ENCODE assay signal across 18 cellular contexts in genomic region chr10:3729397-3729796, GRCh38. TPM values are rescaled to one million over a fixed set of nuclear protein-coding genes. Genes with fewer than 3 reads are reported as not detected.
A peak's percentile ranks its signal among the peaks of the same experiment; 100 is the strongest.
DNase-seq lines count a peak whose midpoint lies in the region; TF ChIP-seq lines count a peak whose summit lies in the region.
"Had no signal": no experiment of that assay in that cellular context is flagged by ENCODE, and none has a peak within 500 bp of the region (broad histone marks: within the 10 kb centered on the region; RNA-seq: fewer than 3 reads in every experiment).

No MANE protein-coding gene starts in this region.

- DNase-seq in AG10803 (ENCODE audit: low read depth) (peak; percentile 44), M059J (ENCODE audit: low read depth) (peak; percentile 80), astrocyte of the hippocampus (ENCODE audit: low read depth, low spot score) (peak; percentile 67), islet precursor cell (peak; percentile 74), dermis blood vessel endothelial cell (no peak), NCI-H1092 (lab: John Stamatoyannopoulos, UW) (no peak), GM19240 (ENCODE audit: insufficient read length, low spot score) (no peak), NCI-H2081 treated with DMSO at 0.1 percent for 48 hours (lab: John Stamatoyannopoulos, UW) (no peak)
- DNase-seq: amniotic stem cell; Caco-2; esophagus squamous epithelium; GDM1; hypothalamus; mucosa of descending colon; NCI-H1436; stimulated activated naive CD4-positive, alpha-beta T cell; T-cell had no signal

- no peak overlapping the region for H3K4me3 ChIP-seq in AG10803 (ENCODE audit: low read length)
- H3K4me3 ChIP-seq: esophagus squamous epithelium, mucosa of descending colon, smooth muscle cell had no signal

- TF ChIP-seq CTCF in AG10803 (conservative IDR thresholded peaks at IDR 0.05; ENCODE audit: low read length): no peak

RNA-seq across cellular contexts. Expression of gene KLF6, which starts 55.6 kb away (rescaled TPM):
- total RNA-seq in M059J (2014; rRNA removed; shearing (Covaris generic)): 4.8 and 9.9 TPM in 2 replicates
- total RNA-seq in dermis blood vessel endothelial cell: 101 and 205 TPM in 2 replicates

Comparison
In these comparisons a context has a peak if more than half of its experiments do, and no peak if none do; other contexts are left out.
1. DNase-seq: peak in AG10803 (single experiment), M059J (single experiment), astrocyte of the hippocampus (single experiment) and islet precursor cell (single experiment); none in dermis blood vessel endothelial cell (single experiment), NCI-H1092 (single experiment), GM19240 (single experiment) and NCI-H2081 treated with DMSO at 0.1 percent for 48 hours (single experiment).